Comparison of ENCODE assay signal across 8 cellular contexts in genomic region chr12:117212563-117213190, GRCh38. TPM values are rescaled to one million over a fixed set of nuclear protein-coding genes. Genes with fewer than 3 reads are reported as not detected.
DNase-seq lines count a peak whose midpoint lies in the region; ATAC-seq and TF ChIP-seq lines count a peak whose summit lies in the region.

No MANE protein-coding gene starts in this region.

- H3K27me3 ChIP-seq in AG04450 (ENCODE audit: control insufficient read depth, insufficient read depth, low read length) = no peaks in the 10 kb centered on the region

- H3K4me3 ChIP-seq in AG04450 (ENCODE audit: low read depth, low read length) = no peak overlapping the region

- in situ Hi-C loops in T47D (cut with HindIII; ENCODE audit: low pct_unique_long_range_greater_than_20kb, low sequenced_read_pairs) = no loop called here

- POLR2A ChIA-PET in AG04450 (lab: Yijun Ruan, JAX) = no interaction called here

- CTCF ChIA-PET in AG04450 (lab: Charles Lee) = interaction anchor here (0.6 to 4.4 kb wide), 21 partner anchors 8 to 908 kb away, joined by 3 to 60 read pairs (median 4); no protein-coding TSS in a partner anchor

- H3K27ac ChIP-seq in AG04450 (ENCODE audit: low read depth, low read length) (no peak overlapping the region), VCaP (no peak overlapping the region)

- ATAC-seq in GM18517 (IDR thresholded peaks at IDR 0.05; ENCODE audit: unreplicated experiment) = no peak

- DNase-seq in AG04450 (ENCODE audit: low read depth, low spot score) (peak; percentile 60), GM19240 (ENCODE audit: insufficient read length, low spot score) (peak; percentile 71), NCI-H2171 (lab: John Stamatoyannopoulos, UW) (peak; percentile 68), T47D (ENCODE audit: low read depth in 1 of 2, low spot score in 1 of 2) (peak; percentile 84 to 86), inferior parietal cortex (ENCODE audit: extremely low spot score) (peak; percentile 91)
- DNase-seq in stimulated activated CD4-positive, alpha-beta T cell treated with anti-CD3 and anti-CD28 coated beads, Interleukin-1b, Interleukin-23, amount 100 ng/mL, for 24 hours (ENCODE audit: low read depth in 4 of 4, low spot score in 1 of 4) = peak; percentile 18 to 54 (median 50)

- H3K9me3 ChIP-seq in AG04450 (ENCODE audit: control insufficient read depth, insufficient read depth, low read length) = no peaks in the 10 kb centered on the region

- TF ChIP-seq CTCF in AG04450 (IDR thresholded peaks at IDR 0.05; ENCODE audit: low read depth, low read length) = peak; percentile 94
- peak; percentile 96 for TF ChIP-seq CTCF in VCaP (conservative IDR thresholded peaks at IDR 0.05)

RNA-seq across cellular contexts. Expression of gene FBXO21, which starts 22.4 kb away (rescaled TPM):
- 38.0 and 38.9 TPM in 2 replicates for polyA plus RNA-seq in AG04450 (2011; rRNA removed)
- polyA minus RNA-seq in AG04450 (2011; rRNA and poly(A)+ RNA removed) = 101 and 126 TPM in 2 replicates
